In genomic region chr19:3506384-3507340, GRCh38 we compare ENCODE assay signal across 9 cellular contexts. TPM values are rescaled to one million over a fixed set of nuclear protein-coding genes. Genes with fewer than 3 reads are reported as not detected.
DNase-seq lines count a peak whose midpoint lies in the region; TF ChIP-seq lines count a peak whose summit lies in the region.
"Had no signal": no experiment of that assay in that cellular context is flagged by ENCODE, and none has a peak within 500 bp of the region (broad histone marks: within the 10 kb centered on the region; RNA-seq: fewer than 3 reads in every experiment).

No MANE protein-coding gene starts in this region.

- peak; percentile 1 for DNase-seq in NCI-H82 treated with DMSO at 0.1 percent for 48 hours (lab: John Stamatoyannopoulos, UW; ENCODE audit: unreplicated experiment)
- DNase-seq in NCI-H82 (lab: John Stamatoyannopoulos, UW): no peak
- peak in 1 of 2 experiments; percentile 5 for DNase-seq in HL-60 (ENCODE audit: low read depth in 1 of 2, low spot score in 1 of 2)
- DNase-seq in activated CD8-positive, alpha-beta memory T cell treated with anti-CD3 and anti-CD28 coated beads, Interleukin-2, amount 50 U/mL, for 48 hours: peak; percentile 64
- no peak for DNase-seq in fibroblast of villous mesenchyme (ENCODE audit: low read depth)
- no peak for DNase-seq in D341Med (ENCODE audit: low spot score)
- DNase-seq in NCI-H146 treated with DMSO at 0.1 percent for 48 hours (lab: John Stamatoyannopoulos, UW; ENCODE audit: unreplicated experiment): no peak

- H3K27ac ChIP-seq in HL-60 (replicated peaks) (peak overlapping the region; percentile 68), neutrophil (peak overlapping the region; percentile 84)

- TF ChIP-seq CTCF in HL-60 (IDR thresholded peaks at IDR 0.05; ENCODE audit: insufficient read depth, low read length): no peak
- no peak for TF ChIP-seq CTCF in fibroblast of villous mesenchyme (IDR thresholded peaks at IDR 0.05; ENCODE audit: insufficient read depth, low read depth, low read length)
- no peak for TF ChIP-seq CTCF in neutrophil (IDR thresholded peaks at IDR 0.05)

- H3K4me3 ChIP-seq in HL-60 (replicated peaks; ENCODE audit: insufficient read depth, low read length) (peak overlapping the region; percentile 76), fibroblast of villous mesenchyme (ENCODE audit: low read depth, low read length) (peak overlapping the region; percentile 88), neutrophil (ENCODE audit: low read depth in 1 of 2, low read length in 1 of 2) (peak overlapping the region; percentile 84 to 90)

- H3K27me3 ChIP-seq in HL-60 (ENCODE audit: insufficient read depth, poor library complexity, severe bottlenecking) (no peaks in the 10 kb centered on the region), neutrophil (no peaks in the 10 kb centered on the region)

- no peaks in the 10 kb centered on the region for H3K9me3 ChIP-seq in neutrophil

- peaks cover 32% of the 10 kb centered on the region for H3K36me3 ChIP-seq in neutrophil

- H3K4me1 ChIP-seq in neutrophil (ENCODE audit: control insufficient read depth in 1 of 2, insufficient read depth in 1 of 2, low read depth in 1 of 2, low read length in 1 of 2): peaks cover 23 to 25% of the 10 kb centered on the region in 2 experiments

RNA-seq across cellular contexts. Expression of gene FZR1, which starts 0.6 kb away (rescaled TPM):
- total RNA-seq in fibroblast of villous mesenchyme: 37.6 and 40.3 TPM in 2 replicates

RNA-seq across cellular contexts. Expression of gene DOHH, which starts 6.2 kb away (rescaled TPM):
- total RNA-seq in fibroblast of villous mesenchyme: 10.4 and 11.6 TPM in 2 replicates

RNA-seq across cellular contexts. Expression of gene SMIM44, which starts 23.4 kb away (rescaled TPM):
- total RNA-seq in fibroblast of villous mesenchyme: not detected in 2 replicates
- total RNA-seq: dermis microvascular lymphatic vessel endothelial cell had no signal

RNA-seq across cellular contexts. Expression of gene SMIM24, which starts 26.3 kb away (rescaled TPM):
- total RNA-seq in fibroblast of villous mesenchyme: not detected in 2 replicates
- total RNA-seq: dermis microvascular lymphatic vessel endothelial cell had no signal

RNA-seq across cellular contexts. Expression of gene TEKTIP1, which starts 32.3 kb away (rescaled TPM):
- total RNA-seq in fibroblast of villous mesenchyme: not detected in 2 replicates
- total RNA-seq: dermis microvascular lymphatic vessel endothelial cell had no signal

Comparison
In these comparisons a context has a peak if more than half of its experiments do, and no peak if none do; other contexts are left out.
1. DNase-seq: peak in NCI-H82 treated with DMSO at 0.1 percent for 48 hours (single experiment) and activated CD8-positive, alpha-beta memory T cell treated with anti-CD3 and anti-CD28 coated beads, Interleukin-2, amount 50 U/mL, for 48 hours (single experiment); none in NCI-H82 (single experiment), fibroblast of villous mesenchyme (single experiment), D341Med (single experiment) and NCI-H146 treated with DMSO at 0.1 percent for 48 hours (single experiment).
2. Peak in every context shown above with its lines, with median percentiles within 50 percentile points of each other: H3K4me3 ChIP-seq.